10 cellular contexts compared by ENCODE assay signal in genomic region chr4:83083925-83084475, GRCh38. TPM values are rescaled to one million over a fixed set of nuclear protein-coding genes. Genes with fewer than 3 reads are reported as not detected.
A peak's percentile ranks its signal among the peaks of the same experiment; 100 is the strongest.
DNase-seq lines count a peak whose midpoint lies in the region; ATAC-seq, FAIRE-seq and TF ChIP-seq lines count a peak whose summit lies in the region.
"Had no signal": no experiment of that assay in that cellular context is flagged by ENCODE, and none has a peak within 500 bp of the region (broad histone marks: within the 10 kb centered on the region; RNA-seq: fewer than 3 reads in every experiment).

No MANE protein-coding gene starts in this region.

- no peak overlapping the region for H3K4me3 Mint-ChIP-seq in activated naive CD8-positive, alpha-beta T cell treated with anti-CD3 and anti-CD28 coated beads for 36 hours

- TF ChIP-seq CTCF in Panc1 (IDR thresholded peaks at IDR 0.05), result no peak
- no peak for TF ChIP-seq CTCF in neutrophil (IDR thresholded peaks at IDR 0.05)

- no peak overlapping the region for H3K27ac ChIP-seq in Panc1 (ENCODE audit: low read length)
- H3K27ac ChIP-seq in neutrophil, result peak overlapping the region; percentile 74
- H3K27ac ChIP-seq: stomach had no signal

- H3K36me3 ChIP-seq in Panc1 (ENCODE audit: control insufficient read depth, insufficient read depth, low read length), result no peaks in the 10 kb centered on the region; the same call in 1 of the 2 replicates
- H3K36me3 ChIP-seq in neutrophil, result peaks cover 4% of the 10 kb centered on the region

- H3K27me3 ChIP-seq in Panc1 (ENCODE audit: control insufficient read depth, insufficient read depth, low read length) (no peaks in the 10 kb centered on the region), neutrophil (no peaks in the 10 kb centered on the region)
- H3K27me3 ChIP-seq: stomach had no signal

- DNase-seq in Panc1 (ENCODE audit: low read depth, low spot score), result no peak
- DNase-seq in activated naive CD8-positive, alpha-beta T cell treated with anti-CD3 and anti-CD28 coated beads for 36 hours, result peak; percentile 42
- no peak for DNase-seq in OCI-M2 (lab: John Stamatoyannopoulos, UW; ENCODE audit: unreplicated experiment)
- DNase-seq in RCC 7860 (ENCODE audit: low spot score), result no peak
- DNase-seq in SHP77 (lab: John Stamatoyannopoulos, UW), result no peak
- DNase-seq in COLO829 (ENCODE audit: low spot score), result no peak
- DNase-seq: NCI-H2029 treated with DMSO at 0.1 percent for 48 hours, stomach had no signal

- peaks cover 31% of the 10 kb centered on the region for H3K36me3 Mint-ChIP-seq in activated naive CD8-positive, alpha-beta T cell treated with anti-CD3 and anti-CD28 coated beads for 36 hours

- POLR2A ChIA-PET in Panc1 (lab: Charles Lee), result no interaction called here

- CTCF ChIA-PET in Panc1 (lab: Charles Lee), result interaction anchor here (0.7 to 0.8 kb wide), 2 partner anchors 10 to 285 kb away, joined by 5 to 6 read pairs; partner anchors contain the start of gene SCD5

- intact Hi-C loops in Panc1 (cut with micrococcal nuclease; ENCODE audit: unreplicated experiment), result no loop called here

- no peak overlapping the region for H3K4me3 ChIP-seq in Panc1 (ENCODE audit: low read depth in 2 of 2, low read length in 2 of 2)
- no peak overlapping the region for H3K4me3 ChIP-seq in neutrophil (ENCODE audit: low read depth in 1 of 2, low read length in 1 of 2)
- H3K4me3 ChIP-seq: stomach had no signal

- peaks cover 40% of the 10 kb centered on the region for H3K4me1 Mint-ChIP-seq in activated naive CD8-positive, alpha-beta T cell treated with anti-CD3 and anti-CD28 coated beads for 36 hours

- no TSS peak for BruUV-seq in Panc1 (replicated peaks; lab: Mats Ljungman, UMichigan)

- no peaks in the 10 kb centered on the region for H3K9me3 ChIP-seq in Panc1 (ENCODE audit: control insufficient read depth, insufficient read depth, low read depth, low read length)
- no peaks in the 10 kb centered on the region for H3K9me3 ChIP-seq in neutrophil
- H3K9me3 ChIP-seq: stomach had no signal

- FAIRE-seq in RCC 7860 (lab: Jason Lieb, UNC), result no peak

- peak overlapping the region; percentile 51 for H3K27ac Mint-ChIP-seq in activated naive CD8-positive, alpha-beta T cell treated with anti-CD3 and anti-CD28 coated beads for 36 hours

- peaks cover 2% of the 10 kb centered on the region for H3K9me3 Mint-ChIP-seq in activated naive CD8-positive, alpha-beta T cell treated with anti-CD3 and anti-CD28 coated beads for 36 hours

- peak; percentile 55 for ATAC-seq in GM19438 (IDR thresholded peaks at IDR 0.05; ENCODE audit: low read depth, unreplicated experiment)
- ATAC-seq in Panc1, result peak; percentile 64

- no peaks in the 10 kb centered on the region for H3K27me3 Mint-ChIP-seq in activated naive CD8-positive, alpha-beta T cell treated with anti-CD3 and anti-CD28 coated beads for 36 hours

- H3K4me1 ChIP-seq in Panc1 (ENCODE audit: control insufficient read depth, insufficient read depth, low read length), result peaks cover 4% of the 10 kb centered on the region; the same call in 1 of the 2 replicates
- peaks cover 26 to 39% of the 10 kb centered on the region in 2 experiments for H3K4me1 ChIP-seq in neutrophil (ENCODE audit: control insufficient read depth in 1 of 2, insufficient read depth in 1 of 2, low read depth in 1 of 2, low read length in 1 of 2)

- in situ Hi-C loops in Panc1 (cut with HindIII; ENCODE audit: low pct_unique_long_range_greater_than_20kb, low sequenced_read_pairs), result no loop called here

RNA-seq across cellular contexts. Expression of gene PLAC8, which starts 30.5 kb away (rescaled TPM):
- 154 TPM for total RNA-seq in Panc1 (2021; ENCODE audit: unreplicated experiment)
- polyA plus RNA-seq in Panc1 (2012; ENCODE audit: insufficient read length), result 87.6 TPM
- total RNA-seq in activated naive CD8-positive, alpha-beta T cell treated with anti-CD3 and anti-CD28 coated beads for 36 hours, result 100 to 1,000 TPM; 132 to 140 TPM

RNA-seq across cellular contexts. Expression of gene COPS4, which starts 49.0 kb away (rescaled TPM):
- 23.7 TPM for total RNA-seq in Panc1 (2021; ENCODE audit: unreplicated experiment)
- 26.8 TPM for polyA plus RNA-seq in Panc1 (2012; ENCODE audit: insufficient read length)
- 10 to 100 TPM; 42.6 to 43.9 TPM for total RNA-seq in activated naive CD8-positive, alpha-beta T cell treated with anti-CD3 and anti-CD28 coated beads for 36 hours
